17 cellular contexts compared by ENCODE assay signal in the genomic region with DNA sequence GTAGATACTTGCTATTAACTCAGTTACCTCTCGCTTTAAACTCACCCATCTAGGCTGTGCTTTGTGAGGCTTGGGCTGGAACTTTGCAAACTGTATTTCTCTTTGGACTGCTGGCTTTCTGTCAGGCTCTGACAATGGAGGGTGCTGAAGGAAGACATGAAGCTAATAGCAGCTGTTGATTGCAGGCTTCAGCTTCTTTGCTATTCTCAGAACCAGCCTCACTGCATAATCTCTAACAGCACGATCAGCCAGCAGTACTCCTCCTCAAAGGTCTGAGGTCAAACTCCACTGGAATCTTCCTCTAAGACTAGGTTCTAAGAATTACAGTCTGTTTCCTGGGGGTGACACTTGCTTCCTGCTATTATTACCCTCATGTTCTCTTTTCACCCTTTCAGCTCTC.
DNase-seq lines count a peak whose midpoint lies in the region; ATAC-seq and TF ChIP-seq lines count a peak whose summit lies in the region.
"Had no signal": no experiment of that assay in that cellular context is flagged by ENCODE, and none has a peak within 500 bp of the region (broad histone marks: within the 10 kb centered on the region; RNA-seq: fewer than 3 reads in every experiment).

No MANE protein-coding gene starts in this region.

- no peaks in the 10 kb centered on the region for H3K79me2 ChIP-seq in hepatocyte

- TF ChIP-seq EP300 in esophagus muscularis mucosa (IDR thresholded peaks at IDR 0.05) = no peak

- DNase-seq in heart right ventricle = no peak
- no peak for DNase-seq in right atrium auricular region (ENCODE audit: low spot score)
- peak; percentile 33 for DNase-seq in RPMI8226
- peak; percentile 4 for DNase-seq in hepatocyte (ENCODE audit: low spot score)
- DNase-seq in SK-N-DZ (ENCODE audit: low spot score) = no peak
- no peak for DNase-seq in esophagus muscularis mucosa (ENCODE audit: extremely low spot score)
- DNase-seq: COR-L47, H7, MG63, NCI-H1417, NCI-H1930, NCI-H2171 treated with DMSO at 0.1 percent for 48 hours, NCI-H774 had no signal

- H3K4me1 ChIP-seq in heart right ventricle = peaks cover 0 to 6% (median 0%) of the 10 kb centered on the region in 9 donors
- H3K4me1 ChIP-seq in right atrium auricular region = no peaks in the 10 kb centered on the region
- no peaks in the 10 kb centered on the region for H3K4me1 ChIP-seq in hepatocyte (ENCODE audit: insufficient read depth)
- H3K4me1 ChIP-seq in esophagus muscularis mucosa = no peaks in the 10 kb centered on the region

- no peaks in the 10 kb centered on the region for H3K27me3 ChIP-seq in heart right ventricle
- H3K27me3 ChIP-seq in right atrium auricular region = no peaks in the 10 kb centered on the region
- no peaks in the 10 kb centered on the region for H3K27me3 ChIP-seq in hepatocyte
- no peaks in the 10 kb centered on the region for H3K27me3 ChIP-seq in esophagus muscularis mucosa
- H3K27me3 ChIP-seq: MG63 had no signal

- H3K4me3 ChIP-seq in heart right ventricle (no peak overlapping the region), right atrium auricular region (no peak overlapping the region), hepatocyte (no peak overlapping the region), esophagus muscularis mucosa (no peak overlapping the region)
- H3K4me3 ChIP-seq: MG63 had no signal

- intact Hi-C loops in heart right ventricle (cut with DNase I) (no loop called here), esophagus muscularis mucosa (cut with DNase I) (no loop called here)

- 20 to 37% methylated on average over 2 of the region's 2 CpGs for WGBS in heart right ventricle, 2 donors
- WGBS in hepatocyte (ENCODE audit: low lambda C conversion rate, missing lambda C conversion rate) = 59% methylated on average over 2 of the region's 2 CpGs
- 46% methylated on average over 2 of the region's 2 CpGs for WGBS in esophagus muscularis mucosa

- no peak overlapping the region for H3K4me2 ChIP-seq in hepatocyte
- H3K4me2 ChIP-seq: KMS-11 had no signal

- H3K27ac ChIP-seq in heart right ventricle (no peak overlapping the region), right atrium auricular region (peak overlapping the region in 1 of 2 donors; percentile 28), hepatocyte (no peak overlapping the region), esophagus muscularis mucosa (replicated peaks in 1 of 4) (no peak overlapping the region)
- H3K27ac ChIP-seq: KMS-11, RWPE1 had no signal

- no peaks in the 10 kb centered on the region for H3K9me2 ChIP-seq in hepatocyte (replicated peaks; ENCODE audit: insufficient read depth)

- H3K36me3 ChIP-seq in heart right ventricle = no peaks in the 10 kb centered on the region
- no peaks in the 10 kb centered on the region for H3K36me3 ChIP-seq in right atrium auricular region
- H3K36me3 ChIP-seq in hepatocyte (replicated peaks; ENCODE audit: insufficient read depth, low read depth) = no peaks in the 10 kb centered on the region
- no peaks in the 10 kb centered on the region for H3K36me3 ChIP-seq in esophagus muscularis mucosa
- H3K36me3 ChIP-seq: MG63 had no signal

- H4K20me1 ChIP-seq in hepatocyte (ENCODE audit: insufficient read depth, poor library complexity, severe bottlenecking) = no peaks in the 10 kb centered on the region

- peak overlapping the region; percentile 28 for H2AFZ ChIP-seq in hepatocyte

- ATAC-seq in heart right ventricle (peak in 5 of 8 donors; percentile 17 to 61 (median 39)), HG03520 (IDR thresholded peaks at IDR 0.05; ENCODE audit: unreplicated experiment) (no peak), HG03045 (IDR thresholded peaks at IDR 0.05; ENCODE audit: unreplicated experiment) (no peak)

- TF ChIP-seq POLR2A in esophagus muscularis mucosa (IDR thresholded peaks at IDR 0.05; ENCODE audit: low read depth) = no peak

- TF ChIP-seq CTCF in heart right ventricle (IDR thresholded peaks at IDR 0.05) (no peak), right atrium auricular region (IDR thresholded peaks at IDR 0.05) (no peak), hepatocyte (IDR thresholded peaks at IDR 0.05; ENCODE audit: poor library complexity) (no peak), esophagus muscularis mucosa (IDR thresholded peaks at IDR 0.05) (no peak)

- H3K9me3 ChIP-seq in heart right ventricle (no peaks in the 10 kb centered on the region), right atrium auricular region (no peaks in the 10 kb centered on the region), hepatocyte (ENCODE audit: low read depth) (no peaks in the 10 kb centered on the region), esophagus muscularis mucosa (no peaks in the 10 kb centered on the region)
- H3K9me3 ChIP-seq: MG63 had no signal

Comparison
In these comparisons a context has a peak if more than half of its experiments do, and no peak if none do; other contexts are left out.
1. ATAC-seq: peak in heart right ventricle (5 of 8); none in HG03520 (single experiment) and HG03045 (single experiment).
2. DNase-seq: peak in RPMI8226 (single experiment) and hepatocyte (single experiment); none in heart right ventricle (0 of 2), right atrium auricular region (single experiment), SK-N-DZ (single experiment) and esophagus muscularis mucosa (single experiment).